In the genomic region with DNA sequence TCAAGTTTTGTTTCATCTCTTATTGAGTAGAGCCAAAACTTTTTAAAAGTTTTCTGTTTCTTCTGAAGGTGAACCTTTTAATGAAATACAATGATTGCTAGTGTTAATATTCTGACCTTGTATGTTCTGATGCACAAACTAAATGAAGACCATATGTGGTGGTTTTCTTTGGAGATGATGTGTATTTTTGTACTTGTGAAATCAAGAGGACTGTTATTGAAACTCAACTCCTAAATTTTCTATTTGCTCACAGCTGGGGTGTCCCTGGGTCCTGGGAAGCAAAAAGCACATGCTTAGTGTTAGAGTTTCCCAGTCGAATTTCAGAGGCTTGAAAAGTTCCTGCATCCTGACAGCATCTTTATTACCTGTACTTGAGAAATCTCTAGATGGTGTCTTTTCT, we compare ENCODE assay signal across 18 cellular contexts.
"Had no signal": no experiment of that assay in that cellular context is flagged by ENCODE, and none has a peak within 500 bp of the region (broad histone marks: within the 10 kb centered on the region; RNA-seq: fewer than 3 reads in every experiment).

No MANE protein-coding gene starts in this region.

- FAIRE-seq: astrocyte had no signal

- ATAC-seq: activated CD4-positive, alpha-beta T cell treated with anti-CD3 and anti-CD28 coated beads for 36 hours; heart left ventricle; left cardiac atrium; natural killer cell had no signal

- H3K4me1 ChIP-seq: heart left ventricle, prostate gland, upper lobe of left lung had no signal

- H3K9me3 ChIP-seq: heart left ventricle, prostate gland, upper lobe of left lung had no signal

- H3K27me3 ChIP-seq: heart left ventricle, upper lobe of left lung had no signal

- H3K36me3 ChIP-seq: heart left ventricle, prostate gland, upper lobe of left lung had no signal

- H3K4me3 ChIP-seq: heart left ventricle, prostate gland, upper lobe of left lung had no signal

- DNase-seq: activated B cell treated with CpG ODN at 0.5 μM for 24 hours; activated CD4-positive, alpha-beta T cell treated with anti-CD3 and anti-CD28 coated beads for 36 hours; activated CD4-positive, alpha-beta T cell treated with anti-CD3 and anti-CD28 coated beads, Interleukin-2, amount 50 U/mL, for 4 hours; activated CD8-positive, alpha-beta memory T cell treated with anti-CD3 and anti-CD28 coated beads for 24 hours; activated CD8-positive, alpha-beta memory T cell treated with anti-CD3 and anti-CD28 coated beads, Interleukin-2, amount 50 U/mL, for 4 hours; activated naive CD4-positive, alpha-beta T cell; activated T-cell treated with anti-CD3 and anti-CD28 coated beads, Interleukin-2, amount 50 U/mL, for 24 hours; cerebellar nuclear complex; heart left ventricle; islet precursor cell; left cardiac atrium; midbrain; natural killer cell; stimulated activated CD4-positive, alpha-beta T cell treated with anti-CD3 and anti-CD28 coated beads, Interleukin-4, amount 100 ng/mL, for 24 hours; stimulated activated naive CD4-positive, alpha-beta T cell treated with Interleukin-2 at 50 U/mL for 16 hours; upper lobe of left lung had no signal

- H3K27ac ChIP-seq: heart left ventricle, prostate gland, upper lobe of left lung had no signal
